Comparison of ENCODE assay signal across 26 cellular contexts in the genomic region with DNA sequence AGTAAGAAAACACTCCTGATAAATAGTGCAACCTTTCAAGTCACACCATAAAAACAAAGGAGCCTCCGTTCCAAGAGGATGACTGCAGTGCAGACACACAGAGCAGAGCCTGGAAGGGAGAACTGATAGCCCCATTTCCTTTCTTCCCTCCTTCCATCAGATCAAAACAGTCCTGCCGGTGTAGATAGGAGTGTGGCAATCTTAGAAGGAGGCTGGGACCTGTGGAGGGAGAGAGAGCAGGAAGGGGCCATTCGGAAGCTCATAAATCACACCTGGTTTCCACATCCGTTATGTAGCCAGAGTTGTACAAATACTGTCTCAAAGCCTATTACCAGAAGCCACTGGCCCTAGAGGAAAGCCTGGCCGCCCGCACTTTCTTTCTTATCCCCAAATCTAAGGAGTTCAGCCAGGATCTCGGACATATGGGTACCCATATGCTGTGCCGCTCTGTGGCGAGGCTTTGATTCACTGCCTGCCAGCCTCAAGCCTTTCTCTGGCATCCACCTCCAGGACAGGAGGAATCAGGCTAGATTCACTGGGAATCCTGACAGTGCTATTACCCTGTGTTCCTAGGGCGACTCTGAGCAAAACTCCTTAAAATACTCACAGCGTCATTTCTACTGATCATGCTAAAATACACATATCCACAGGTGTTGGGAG. TPM values are rescaled to one million over a fixed set of nuclear protein-coding genes. Genes with fewer than 3 reads are reported as not detected.
DNase-seq lines count a peak whose midpoint lies in the region; ATAC-seq, FAIRE-seq and TF ChIP-seq lines count a peak whose summit lies in the region.
"Had no signal": no experiment of that assay in that cellular context is flagged by ENCODE, and none has a peak within 500 bp of the region (broad histone marks: within the 10 kb centered on the region; RNA-seq: fewer than 3 reads in every experiment).

No MANE protein-coding gene starts in this region.

- peaks cover 11% of the 10 kb centered on the region; the same call in 1 of the 2 replicates for H3K79me2 ChIP-seq in Loucy (ENCODE audit: insufficient read depth, low read length)

- TF ChIP-seq CTCF in CD14-positive monocyte (IDR thresholded peaks at IDR 0.05) (no peak), Loucy (conservative IDR thresholded peaks at IDR 0.05; ENCODE audit: low read length) (no peak), lower leg skin (IDR thresholded peaks at IDR 0.05) (no peak)

- peaks cover 22% of the 10 kb centered on the region; the same call in 1 of the 2 replicates for H3K36me3 ChIP-seq in Loucy (ENCODE audit: insufficient read depth, low read length)
- H3K36me3 ChIP-seq: cardiac muscle cell had no signal

- peak overlapping the region; percentile 42 to 91 (median 79) for H3K27ac Mint-ChIP-seq in CD14-positive monocyte
- H3K27ac Mint-ChIP-seq in dendritic cell treated with granulocyte-macrophage colony-stimulating factor and Interleukin-4, amounts not matched to agents 40 ng/mL and 50 ng/mL, for 4 days, result peak overlapping the region; percentile 69
- peak overlapping the region in 1 of 2 donors; percentile 63 for H3K27ac Mint-ChIP-seq in natural killer cell treated with Interleukin-12 subunit alpha and Interleukin-12 subunit beta and Interleukin-15 and Interleukin-18, amount 100 ng/mL, for 72 hours
- H3K27ac Mint-ChIP-seq: activated T-helper 2 cell treated with anti-CD3 and anti-CD28 coated beads, Interferon-gamma antibody, Interleukin-2, Interleukin-4, amounts not matched to agents 10 μg/mL and 5 μg/mL and 100 μg/mL, durations not matched to agents 14 hours and 24 hours and 36 hours had no signal

- no peak overlapping the region for H3K9ac ChIP-seq in Loucy (ENCODE audit: low read depth, low read length, poor library complexity, severe bottlenecking)

- peaks cover 22% of the 10 kb centered on the region for H3K4me1 ChIP-seq in Loucy (ENCODE audit: insufficient read depth, low read length, poor library complexity, severe bottlenecking)

- DNase-seq in CD14-positive monocyte (ENCODE audit: low spot score), result no peak
- DNase-seq in natural killer cell treated with Interleukin-12 subunit alpha and Interleukin-12 subunit beta and Interleukin-15 and Interleukin-18, amount 100 ng/mL, for 72 hours (ENCODE audit: low spot score), result no peak
- no peak for DNase-seq in lower leg skin (ENCODE audit: low spot score in 2 of 2)
- DNase-seq in SK-N-DZ (ENCODE audit: low spot score), result no peak
- DNase-seq in H54 (ENCODE audit: insufficient read length, low spot score), result no peak
- DNase-seq: activated CD4-positive, CD25-positive, alpha-beta regulatory T cell treated with anti-CD3 and anti-CD28 coated beads, Interleukin-2, amount 50 U/mL, for 72 hours; activated CD8-positive, alpha-beta memory T cell treated with anti-CD3 and anti-CD28 coated beads for 24 hours; CD4-positive, CD25-positive, alpha-beta regulatory T cell; effector memory CD4-positive, alpha-beta T cell; hippocampal formation; NCI-H2081; NCI-H748 treated with DMSO at 0.1 percent for 48 hours; nucleus accumbens; PC-9; stimulated activated naive CD4-positive, alpha-beta T cell treated with Interleukin-2 at 50 U/mL for 16 hours; T-helper 2 cell; upper lobe of left lung had no signal

- no peak for FAIRE-seq in H54 (lab: Jason Lieb, UNC)
- FAIRE-seq: H1, keratinocyte had no signal

- peak; percentile 62 to 76 for ATAC-seq in natural killer cell treated with Interleukin-12 subunit alpha and Interleukin-12 subunit beta and Interleukin-15 and Interleukin-18, amount 100 ng/mL, for 72 hours
- no peak for ATAC-seq in HG02798 (IDR thresholded peaks at IDR 0.05; ENCODE audit: poor library complexity, unreplicated experiment)
- ATAC-seq: sciatic nerve had no signal

- intact Hi-C loops in CD14-positive monocyte (cut with micrococcal nuclease) (no loop called here), lower leg skin (cut with DNase I; ENCODE audit: low total_unique reads) (no loop called here)
- intact Hi-C loops in dendritic cell treated with granulocyte-macrophage colony-stimulating factor and Interleukin-4, amounts not matched to agents 40 ng/mL and 50 ng/mL, for 4 days (cut with micrococcal nuclease), result no loop called here

- peaks cover 14% of the 10 kb centered on the region for H4K20me1 ChIP-seq in Loucy (ENCODE audit: insufficient read depth, low read length, poor library complexity, severe bottlenecking)

- no peaks in the 10 kb centered on the region for H3K27me3 ChIP-seq in Loucy (ENCODE audit: insufficient read depth, low read length, poor library complexity, severe bottlenecking)
- H3K27me3 ChIP-seq: cardiac muscle cell, upper lobe of left lung had no signal

- H2AFZ ChIP-seq in Loucy (ENCODE audit: low read length), result no peak overlapping the region
- H2AFZ ChIP-seq: PC-9 had no signal

- H3K9me2 ChIP-seq in Loucy (replicated peaks; ENCODE audit: low read depth, low read length), result no peaks in the 10 kb centered on the region

- H3K27me3 Mint-ChIP-seq in CD14-positive monocyte (ENCODE audit: low read depth in 3 of 3), result peaks cover 0 to 2% (median 0%) of the 10 kb centered on the region in 3 donors
- H3K27me3 Mint-ChIP-seq in dendritic cell treated with granulocyte-macrophage colony-stimulating factor and Interleukin-4, amounts not matched to agents 40 ng/mL and 50 ng/mL, for 4 days, result no peaks in the 10 kb centered on the region
- no peaks in the 10 kb centered on the region for H3K27me3 Mint-ChIP-seq in natural killer cell treated with Interleukin-12 subunit alpha and Interleukin-12 subunit beta and Interleukin-15 and Interleukin-18, amount 100 ng/mL, for 72 hours
- H3K27me3 Mint-ChIP-seq: CD4-positive, CD25-positive, alpha-beta regulatory T cell; IgD-negative memory B cell had no signal

- peaks cover 43 to 55% of the 10 kb centered on the region in 2 donors for H3K36me3 Mint-ChIP-seq in CD14-positive monocyte
- peaks cover 85% of the 10 kb centered on the region for H3K36me3 Mint-ChIP-seq in dendritic cell treated with granulocyte-macrophage colony-stimulating factor and Interleukin-4, amounts not matched to agents 40 ng/mL and 50 ng/mL, for 4 days (ENCODE audit: low read depth)
- peaks cover 14% of the 10 kb centered on the region for H3K36me3 Mint-ChIP-seq in natural killer cell treated with Interleukin-12 subunit alpha and Interleukin-12 subunit beta and Interleukin-15 and Interleukin-18, amount 100 ng/mL, for 72 hours

- H3K4me3 Mint-ChIP-seq in CD14-positive monocyte, result no peak overlapping the region
- no peak overlapping the region for H3K4me3 Mint-ChIP-seq in dendritic cell treated with granulocyte-macrophage colony-stimulating factor and Interleukin-4, amounts not matched to agents 40 ng/mL and 50 ng/mL, for 4 days
- peak overlapping the region; percentile 12 for H3K4me3 Mint-ChIP-seq in natural killer cell treated with Interleukin-12 subunit alpha and Interleukin-12 subunit beta and Interleukin-15 and Interleukin-18, amount 100 ng/mL, for 72 hours
- H3K4me3 Mint-ChIP-seq: CD4-positive, CD25-positive, alpha-beta regulatory T cell had no signal

- no peaks in the 10 kb centered on the region for H3K9me3 Mint-ChIP-seq in CD14-positive monocyte
- H3K9me3 Mint-ChIP-seq in dendritic cell treated with granulocyte-macrophage colony-stimulating factor and Interleukin-4, amounts not matched to agents 40 ng/mL and 50 ng/mL, for 4 days, result no peaks in the 10 kb centered on the region
- H3K9me3 Mint-ChIP-seq in natural killer cell treated with Interleukin-12 subunit alpha and Interleukin-12 subunit beta and Interleukin-15 and Interleukin-18, amount 100 ng/mL, for 72 hours, result no peaks in the 10 kb centered on the region
- H3K9me3 Mint-ChIP-seq: activated T-helper 2 cell treated with anti-CD3 and anti-CD28 coated beads, Interferon-gamma antibody, Interleukin-2, Interleukin-4, amounts not matched to agents 10 μg/mL and 5 μg/mL and 100 μg/mL, durations not matched to agents 14 hours and 24 hours and 36 hours; IgD-negative memory B cell had no signal

- peak overlapping the region; percentile 55 for H3K4me2 ChIP-seq in Loucy (ENCODE audit: low read depth, low read length, poor library complexity, severe bottlenecking)
- H3K4me2 ChIP-seq: PC-9 had no signal

- H3K9me3 ChIP-seq in Loucy (ENCODE audit: insufficient read depth, low read depth, low read length), result no peaks in the 10 kb centered on the region
- H3K9me3 ChIP-seq: upper lobe of left lung had no signal

- H3F3A ChIP-seq in Loucy (ENCODE audit: low read depth), result no peaks in the 10 kb centered on the region

- H3K4me3 ChIP-seq in Loucy (ENCODE audit: low read length, poor library complexity, severe bottlenecking) (no peak overlapping the region), lower leg skin (ENCODE audit: low read depth, poor library complexity, severe bottlenecking) (no peak overlapping the region)
- H3K4me3 ChIP-seq: cardiac muscle cell, PC-9, upper lobe of left lung had no signal

- H3K4me1 Mint-ChIP-seq in CD14-positive monocyte, result peaks cover 56% of the 10 kb centered on the region
- peaks cover 83% of the 10 kb centered on the region for H3K4me1 Mint-ChIP-seq in dendritic cell treated with granulocyte-macrophage colony-stimulating factor and Interleukin-4, amounts not matched to agents 40 ng/mL and 50 ng/mL, for 4 days (ENCODE audit: low read depth)
- H3K4me1 Mint-ChIP-seq in natural killer cell treated with Interleukin-12 subunit alpha and Interleukin-12 subunit beta and Interleukin-15 and Interleukin-18, amount 100 ng/mL, for 72 hours (ENCODE audit: low read depth in 2 of 2), result peaks cover 24 to 50% of the 10 kb centered on the region in 2 donors

- 68 to 89% methylated on average over 11 of the region's 11 CpGs for WGBS in lower leg skin, 2 donors

- TF ChIP-seq POLR2A in lower leg skin (IDR thresholded peaks at IDR 0.05), result no peak
- no peak for TF ChIP-seq POLR2A in H54 (IDR thresholded peaks at IDR 0.05; ENCODE audit: low read depth, low read length)

RNA-seq across cellular contexts. Expression of a gene that starts 26.9 kb away (rescaled TPM):
- polyA plus RNA-seq in CD14-positive monocyte, result 10 to 100 TPM; 60.9 to 69.0 TPM
- total RNA-seq in natural killer cell treated with Interleukin-12 subunit alpha and Interleukin-12 subunit beta and Interleukin-15 and Interleukin-18, amount 100 ng/mL, for 72 hours, result 10 to 100 TPM; 80.1 to 84.3 TPM
- 10 to 100 TPM; 36.4 to 41.9 (median 39.7) TPM for total RNA-seq in lower leg skin
- polyA plus RNA-seq in SK-N-DZ (2014; cell fraction: cytosol; rRNA removed), result 16.2 and 17.1 TPM in 2 replicates
- 9.0 and 21.5 TPM in 2 replicates for polyA plus RNA-seq in SK-N-DZ (2014; cell fraction: nucleus; rRNA removed)
